In genomic region chr11:64204464-64204989, GRCh38 we compare ENCODE assay signal across 8 cellular contexts. TPM values are rescaled to one million over a fixed set of nuclear protein-coding genes. Genes with fewer than 3 reads are reported as not detected.
DNase-seq lines count a peak whose midpoint lies in the region; ATAC-seq and TF ChIP-seq lines count a peak whose summit lies in the region.

No MANE protein-coding gene starts in this region.

- no peak for TF ChIP-seq POLR2A in prostate gland (IDR thresholded peaks at IDR 0.05)

- H3K27ac Mint-ChIP-seq in activated naive CD8-positive, alpha-beta T cell treated with anti-CD3 and anti-CD28 coated beads, Interleukin-2, amount 10 ng/mL, durations not matched to agents 7 days and 5 days: peak overlapping the region; percentile 87

- 16% methylated on average over 7 of the region's 7 CpGs for WGBS in prostate gland

- H3K4me1 Mint-ChIP-seq in activated naive CD8-positive, alpha-beta T cell treated with anti-CD3 and anti-CD28 coated beads, Interleukin-2, amount 10 ng/mL, durations not matched to agents 7 days and 5 days: peaks cover 34% of the 10 kb centered on the region

- no peaks in the 10 kb centered on the region for H3K9me2 ChIP-seq in SU-DHL-6 (replicated peaks; ENCODE audit: insufficient read depth, low read length)

- no peaks in the 10 kb centered on the region for H3K27me3 Mint-ChIP-seq in activated naive CD8-positive, alpha-beta T cell treated with anti-CD3 and anti-CD28 coated beads, Interleukin-2, amount 10 ng/mL, durations not matched to agents 7 days and 5 days

- peak; percentile 89 for DNase-seq in GF-D8 (lab: John Stamatoyannopoulos, UW)
- peak; percentile 37 for DNase-seq in NCI-H146 treated with DMSO at 0.1 percent for 48 hours (lab: John Stamatoyannopoulos, UW; ENCODE audit: unreplicated experiment)
- DNase-seq in activated naive CD8-positive, alpha-beta T cell treated with anti-CD3 and anti-CD28 coated beads, Interleukin-2, amount 10 ng/mL, durations not matched to agents 7 days and 5 days: peak; percentile 76
- DNase-seq in Right ventricle myocardium superior: peak; percentile 91
- DNase-seq in prostate gland (ENCODE audit: low spot score): peak; percentile 94

- H3K36me3 Mint-ChIP-seq in activated naive CD8-positive, alpha-beta T cell treated with anti-CD3 and anti-CD28 coated beads, Interleukin-2, amount 10 ng/mL, durations not matched to agents 7 days and 5 days: peaks cover 39% of the 10 kb centered on the region

- H3K4me3 Mint-ChIP-seq in activated naive CD8-positive, alpha-beta T cell treated with anti-CD3 and anti-CD28 coated beads, Interleukin-2, amount 10 ng/mL, durations not matched to agents 7 days and 5 days: peak overlapping the region; percentile 67

- H3K4me1 ChIP-seq in prostate gland (replicated peaks): no peaks in the 10 kb centered on the region

- intact Hi-C loops in Right ventricle myocardium superior (cut with DNase I): loop anchor here (5.0 kb wide), 1 partner anchor 98 kb away; the partner anchor contains the start of gene CATSPERZ
- intact Hi-C loops in prostate gland (cut with DNase I): no loop called here

- no peaks in the 10 kb centered on the region for H3K9me3 Mint-ChIP-seq in activated naive CD8-positive, alpha-beta T cell treated with anti-CD3 and anti-CD28 coated beads, Interleukin-2, amount 10 ng/mL, durations not matched to agents 7 days and 5 days

- peaks cover 15% of the 10 kb centered on the region for H3F3A ChIP-seq in SU-DHL-6 (ENCODE audit: insufficient read depth)

- no peak overlapping the region for H3K9ac ChIP-seq in SU-DHL-6 (ENCODE audit: low read length)

- H3K79me2 ChIP-seq in SU-DHL-6 (ENCODE audit: insufficient read depth, low read length): no peaks in the 10 kb centered on the region; the same call in 1 of the 2 replicates

- H3K4me2 ChIP-seq in SU-DHL-6 (ENCODE audit: low read depth, low read length, poor library complexity, severe bottlenecking): no peak overlapping the region

- no peaks in the 10 kb centered on the region for H4K20me1 ChIP-seq in SU-DHL-6 (ENCODE audit: low read depth, low read length)

- POLR2A ChIA-PET in activated naive CD8-positive, alpha-beta T cell treated with anti-CD3 and anti-CD28 coated beads, Interleukin-2, amount 10 ng/mL, durations not matched to agents 7 days and 5 days (lab: Charles Lee): interaction anchor here (0.6 to 17.3 kb wide), 9 partner anchors 13 to 113 kb away, joined by 3 to 419 read pairs (median 76); partner anchors contain the start of genes DNAJC4, ESRRA, FKBP2 and NUDT22

- no peaks in the 10 kb centered on the region; the same call in none of the 2 replicates for H3K36me3 ChIP-seq in SU-DHL-6 (ENCODE audit: low read length)
- peaks cover 5 to 17% of the 10 kb centered on the region in 2 donors for H3K36me3 ChIP-seq in prostate gland

- ATAC-seq in activated naive CD8-positive, alpha-beta T cell treated with anti-CD3 and anti-CD28 coated beads, Interleukin-2, amount 10 ng/mL, durations not matched to agents 7 days and 5 days (ENCODE audit: low read depth): peak; percentile 39
- peak; percentile 66 for ATAC-seq in Right ventricle myocardium superior (ENCODE audit: poor library complexity)
- ATAC-seq in HG03196 (IDR thresholded peaks at IDR 0.05; ENCODE audit: unreplicated experiment): no peak
- ATAC-seq in GM18517 (IDR thresholded peaks at IDR 0.05; ENCODE audit: unreplicated experiment): no peak

- H3K9me3 ChIP-seq in SU-DHL-6 (ENCODE audit: insufficient read depth, low read length) (no peaks in the 10 kb centered on the region), prostate gland (no peaks in the 10 kb centered on the region)

- no peak overlapping the region for H3K27ac ChIP-seq in SU-DHL-6 (ENCODE audit: low read depth, low read length)
- H3K27ac ChIP-seq in prostate gland: peak overlapping the region in 1 of 2 donors; percentile 16

- H3K4me3 ChIP-seq in SU-DHL-6 (ENCODE audit: insufficient read depth, low read length, poor library complexity, severe bottlenecking) (no peak overlapping the region), prostate gland (no peak overlapping the region)

- no peak overlapping the region for H2AFZ ChIP-seq in SU-DHL-6 (ENCODE audit: low read depth, low read length, severe bottlenecking)

- TF ChIP-seq CTCF in SU-DHL-6 (IDR thresholded peaks at IDR 0.05; ENCODE audit: insufficient read depth, low read length, poor library complexity, severe bottlenecking): peak; percentile 53
- TF ChIP-seq CTCF in prostate gland (IDR thresholded peaks at IDR 0.05): peak; percentile 24 to 90 (median 76)

- no peaks in the 10 kb centered on the region for H3K27me3 ChIP-seq in SU-DHL-6 (ENCODE audit: low read length)
- no peaks in the 10 kb centered on the region for H3K27me3 ChIP-seq in prostate gland (replicated peaks; ENCODE audit: insufficient read depth)

RNA-seq across cellular contexts. Expression of gene FERMT3, which starts 2.0 kb away (rescaled TPM):
- total RNA-seq in activated naive CD8-positive, alpha-beta T cell treated with anti-CD3 and anti-CD28 coated beads, Interleukin-2, amount 10 ng/mL, durations not matched to agents 7 days and 5 days: 100 to 1,000 TPM; 219 to 231 TPM
- total RNA-seq in Right ventricle myocardium superior (6.0 TPM), prostate gland (10 to 100 TPM in 1 of 2 donors, 1 to 10 TPM in 1; 5.3 to 12.8 TPM)

RNA-seq across cellular contexts. Expression of gene STIP1, which starts 18.6 kb away (rescaled TPM):
- total RNA-seq in activated naive CD8-positive, alpha-beta T cell treated with anti-CD3 and anti-CD28 coated beads, Interleukin-2, amount 10 ng/mL, durations not matched to agents 7 days and 5 days: 100 to 1,000 TPM; 218 to 219 TPM
- total RNA-seq in Right ventricle myocardium superior (116 TPM), prostate gland (100 to 1,000 TPM; 104 to 139 TPM)

RNA-seq across cellular contexts. Expression of gene TRPT1, which starts 21.5 kb away (rescaled TPM):
- 10 to 100 TPM; 45.0 to 47.8 TPM for total RNA-seq in activated naive CD8-positive, alpha-beta T cell treated with anti-CD3 and anti-CD28 coated beads, Interleukin-2, amount 10 ng/mL, durations not matched to agents 7 days and 5 days
- total RNA-seq in Right ventricle myocardium superior (79.8 TPM), prostate gland (10 to 100 TPM; 63.6 to 87.7 TPM)

RNA-seq across cellular contexts. Expression of gene NUDT22, which starts 21.5 kb away (rescaled TPM):
- 100 to 1,000 TPM; 102 to 103 TPM for total RNA-seq in activated naive CD8-positive, alpha-beta T cell treated with anti-CD3 and anti-CD28 coated beads, Interleukin-2, amount 10 ng/mL, durations not matched to agents 7 days and 5 days
- total RNA-seq in Right ventricle myocardium superior (60.8 TPM), prostate gland (10 to 100 TPM; 89.5 to 90.8 TPM)

RNA-seq across cellular contexts. Expression of gene DNAJC4, which starts 25.8 kb away (rescaled TPM):
- 10 to 100 TPM; 59.6 to 60.3 TPM for total RNA-seq in activated naive CD8-positive, alpha-beta T cell treated with anti-CD3 and anti-CD28 coated beads, Interleukin-2, amount 10 ng/mL, durations not matched to agents 7 days and 5 days
- total RNA-seq in Right ventricle myocardium superior (58.0 TPM), prostate gland (10 to 100 TPM; 55.8 to 63.8 TPM)

Comparison
In these comparisons a context has a peak if more than half of its experiments do, and no peak if none do; other contexts are left out.
1. DNase-seq: peak in every context shown above with its lines; median percentile 94 in prostate gland; 91 in Right ventricle myocardium superior; 89 in GF-D8; 76 in activated naive CD8-positive, alpha-beta T cell treated with anti-CD3 and anti-CD28 coated beads, Interleukin-2, amount 10 ng/mL, durations not matched to agents 7 days and 5 days; 37 in NCI-H146 treated with DMSO at 0.1 percent for 48 hours.
2. ATAC-seq: peak in activated naive CD8-positive, alpha-beta T cell treated with anti-CD3 and anti-CD28 coated beads, Interleukin-2, amount 10 ng/mL, durations not matched to agents 7 days and 5 days (single experiment) and Right ventricle myocardium superior (single experiment); none in HG03196 (single experiment) and GM18517 (single experiment).
3. RNA of gene FERMT3, which starts 2.0 kb away (total RNA-seq): 219 to 231 TPM in activated naive CD8-positive, alpha-beta T cell treated with anti-CD3 and anti-CD28 coated beads, Interleukin-2, amount 10 ng/mL, durations not matched to agents 7 days and 5 days; 5.3 to 12.8 TPM in prostate gland and 6.0 TPM in Right ventricle myocardium superior (single experiment); every median in the first group is over 10 times any median in the second.